8 cellular contexts compared by ENCODE assay signal in genomic region chr5:78295035-78295961, GRCh38. TPM values are rescaled to one million over a fixed set of nuclear protein-coding genes. Genes with fewer than 3 reads are reported as not detected.
DNase-seq lines count a peak whose midpoint lies in the region; ATAC-seq, FAIRE-seq and TF ChIP-seq lines count a peak whose summit lies in the region.

No MANE protein-coding gene starts in this region.

- H2AFZ ChIP-seq in GM12878 (ENCODE audit: control insufficient read depth, low read depth, low read length), result peak overlapping the region; percentile 99

- POLR2A ChIA-PET in GM12878 (lab: Charles Lee), result interaction anchor here (0.5 to 3.1 kb wide), 7 partner anchors 11 to 539 kb away, joined by 3 to 17 read pairs (median 4); partner anchors contain the start of gene SCAMP1

- no peaks in the 10 kb centered on the region for H4K20me1 ChIP-seq in GM12878 (ENCODE audit: control insufficient read depth, insufficient read depth)

- TSS peak; percentile 98 for BruUV-seq in GM12878 (replicated peaks; lab: Mats Ljungman, UMichigan)

- H3K79me2 ChIP-seq in GM12878 (ENCODE audit: control insufficient read depth, insufficient read depth, low read length), result peaks cover 37% of the 10 kb centered on the region

- no peak for TF ChIP-seq RAD21 in GM12878 (IDR thresholded peaks at IDR 0.05; ENCODE audit: insufficient read depth, low read depth, low read length)

- in situ Hi-C loops in ACHN (cut with HindIII; ENCODE audit: low pct_ligation_motif_present, low pct_unique_long_range_greater_than_20kb, low sequenced_read_pairs) (no loop called here), GM12878 (cut with MboI) (no loop called here)

- peaks cover 9% of the 10 kb centered on the region for H3K4me1 ChIP-seq in HUES48 (ENCODE audit: control insufficient read depth, insufficient read depth, low read length)
- no peaks in the 10 kb centered on the region for H3K4me1 ChIP-seq in GM12878 (ENCODE audit: control insufficient read depth, insufficient read depth, low read length)

- H3K4me3 ChIP-seq in HUES48 (ENCODE audit: low read depth, low read length), result peak overlapping the region; percentile 82
- H3K4me3 ChIP-seq in GM12878, result peak overlapping the region; percentile 89

- H3K9ac ChIP-seq in HUES48 (ENCODE audit: low read depth, low read length), result peak overlapping the region; percentile 43; the same call in 1 of the 2 replicates
- H3K9ac ChIP-seq in GM12878 (ENCODE audit: control insufficient read depth, insufficient read depth, low read length), result peak overlapping the region; percentile 90

- RAD21 ChIA-PET in GM12878 (lab: Charles Lee; ENCODE audit: unreplicated experiment), result interaction anchor here (0.5 to 2.6 kb wide), 8 partner anchors 27 to 804 kb away, joined by 3 to 7 read pairs (median 3); partner anchors contain the start of gene SCAMP1

- intact Hi-C loops in GM12878 (cut with micrococcal nuclease; ENCODE audit: unreplicated experiment), result loop anchor here (2.0 kb wide), 1 partner anchor 72 kb away; no protein-coding TSS in a partner anchor

- no peak for FAIRE-seq in GM12878 (lab: Jason Lieb, UNC)

- H3K27me3 ChIP-seq in HUES48 (ENCODE audit: control insufficient read depth, insufficient read depth, low read length) (no peaks in the 10 kb centered on the region), GM12878 (replicated peaks in 1 of 2; ENCODE audit: control insufficient read depth in 2 of 2, insufficient read depth in 2 of 2, low read length in 1 of 2) (no peaks in the 10 kb centered on the region)

- no peaks in the 10 kb centered on the region for H3K9me3 ChIP-seq in HUES48 (ENCODE audit: control insufficient read depth, insufficient read depth, low read length)
- no peaks in the 10 kb centered on the region for H3K9me3 ChIP-seq in GM12878 (replicated peaks; ENCODE audit: control insufficient read depth, insufficient read depth, low read length)

- 1% methylated on average over 46 of the region's 46 CpGs for WGBS in GM12878 (ENCODE audit: insufficient coverage, insufficient replicate concordance, low lambda C conversion rate, missing lambda C conversion rate)

- DNase-seq in ACHN (peak; percentile 25), T-helper 22 cell (ENCODE audit: low read depth) (peak; percentile 37), GM12878 (ENCODE audit: low read depth, low spot score) (no peak), iris pigment epithelial cell (ENCODE audit: low read depth) (peak; percentile 6), midbrain (lab: John Stamatoyannopoulos, UW) (no peak)
- DNase-seq in stimulated activated CD4-positive, alpha-beta T cell treated with anti-CD3 and anti-CD28 coated beads, Interleukin-15, amount 100 ng/mL, for 48 hours (ENCODE audit: low read depth in 2 of 2), result peak; percentile 9 to 13

- H3K4me2 ChIP-seq in GM12878 (ENCODE audit: control insufficient read depth, insufficient read depth), result peak overlapping the region; percentile 83

- peak; percentile 4 to 56 (median 20); a peak in 3 of 6 replicates for TF ChIP-seq CTCF in GM12878 (IDR thresholded peaks at IDR 0.05 in 2 of 3, conservative IDR thresholded peaks at IDR 0.05 in 1 of 3; ENCODE audit: control insufficient read depth in 2 of 3, extremely low read depth in 1 of 3, insufficient read depth in 1 of 3, low read depth in 3 of 3, low read length in 3 of 3)

- peak; percentile 30 for ATAC-seq in GM18511 (IDR thresholded peaks at IDR 0.05; ENCODE audit: unreplicated experiment)
- ATAC-seq in GM12878, result peak; percentile 47

- H3K36me3 ChIP-seq in HUES48 (ENCODE audit: control insufficient read depth, insufficient read depth, low read length), result no peaks in the 10 kb centered on the region
- no peaks in the 10 kb centered on the region for H3K36me3 ChIP-seq in GM12878 (ENCODE audit: control insufficient read depth in 2 of 2, insufficient read depth in 2 of 2, low read length in 1 of 2)

- CTCF ChIA-PET in GM12878 (lab: Yijun Ruan, JAX), result interaction anchor here (0.5 to 1.8 kb wide), 12 partner anchors 9 to 802 kb away, joined by 3 to 6 read pairs (median 3); no protein-coding TSS in a partner anchor

- TF ChIP-seq POLR2A in GM12878 (IDR thresholded peaks at IDR 0.05; ENCODE audit: low read depth, low read length), result no peak

- SMC1A ChIA-PET in GM12878 (lab: Charles Lee; ENCODE audit: uncharacterized antibody, unreplicated experiment), result interaction anchor here (1.2 to 2.0 kb wide), 5 partner anchors 9 to 65 kb away, joined by 3 to 12 read pairs (median 5); partner anchors contain the start of gene SCAMP1

- H3K27ac ChIP-seq in HUES48 (ENCODE audit: low read depth, low read length) (peak overlapping the region; percentile 98), GM12878 (ENCODE audit: control insufficient read depth, insufficient read depth) (peak overlapping the region; percentile 89)

- no peak for TF ChIP-seq EP300 in GM12878 (IDR thresholded peaks at IDR 0.05; ENCODE audit: borderline replicate concordance in 1 of 2, control insufficient read depth in 1 of 2, low read depth in 2 of 2, low read length in 2 of 2)

TF ChIP-seq in GM12878, 131 proteins besides CTCF, POLR2A, EP300 and RAD21 (continues in another document):
- TF ChIP-seq YY1 (IDR thresholded peaks at IDR 0.05; ENCODE audit: low read depth, low read length) (0 out of 2 replicates have a peak, but pooled peaks have one; percentile 5), NRF1 (conservative IDR thresholded peaks at IDR 0.05; ENCODE audit: low read depth, low read length) (no peak), ZBTB40 (IDR thresholded peaks at IDR 0.05; ENCODE audit: borderline replicate concordance) (0 out of 2 replicates have a peak, but pooled peaks have one; percentile 1), NFIC (IDR thresholded peaks at IDR 0.05; ENCODE audit: low read depth, low read length) (0 out of 2 replicates have a peak, but pooled peaks have one; percentile 41), SIX5 (IDR thresholded peaks at IDR 0.05; ENCODE audit: low read depth, low read length, severe bottlenecking) (no peak), SIN3A (IDR thresholded peaks at IDR 0.05; ENCODE audit: low read depth, low read length) (0 out of 2 replicates have a peak, but pooled peaks have one; percentile 3), HDAC6 (IDR thresholded peaks at IDR 0.05; ENCODE audit: unreplicated experiment) (no peak), PBX3 (IDR thresholded peaks at IDR 0.05; ENCODE audit: insufficient replicate concordance, low read depth, low read length) (no peak)

RNA-seq across cellular contexts. Expression of gene AP3B1, which starts 0.8 kb away (rescaled TPM):
- 138 and 154 TPM in 2 replicates for total RNA-seq in GM12878 (2013; cell fraction: nucleolus; rRNA removed)
- total RNA-seq in GM12878 (2014; rRNA removed) (59.5 and 71.3 TPM in 2 replicates), GM12878 (2014; rRNA removed; fragmentation: Illumina TruSeq; extraction: Trizol) (70.8 and 75.6 TPM in 2 replicates), GM12878 (2021) (46.6 and 50.1 TPM in 2 replicates)
- 34.1 TPM for polyA plus RNA-seq in GM12878 (2011; ENCODE audit: low read depth)
- polyA plus RNA-seq in GM12878 (2011; rRNA removed) (58.3 and 74.3 TPM in 2 replicates), GM12878 (2014; fragmentation: Illumina TruSeq; extraction: Trizol) (66.4 and 70.3 TPM in 2 replicates), GM12878 (2014; fragmentation: Nextera tagmentation; extraction: Ambion mirVana) (10 to 100 TPM; 32.8 to 36.2 TPM), GM12878 (2014; rRNA removed) (26.2 and 30.9 TPM in 2 replicates), GM12878 (2016; fragmentation: Nextera tagmentation; extraction: Ambion mirVana) (10 to 100 TPM; 41.8 to 45.4 TPM)
- 28.3 and 37.4 TPM in 2 replicates for polyA plus RNA-seq in GM12878 (2011; cell fraction: cytosol; rRNA removed)
- 25.4 and 27.2 TPM in 2 replicates for polyA plus RNA-seq in GM12878 (2011; cell fraction: nucleus; rRNA removed)
- 33.0 and 44.8 TPM in 2 replicates for polyA plus RNA-seq in GM12878 (2012)
- 60.5 and 63.3 TPM in 2 replicates for polyA minus RNA-seq in GM12878 (2011; rRNA and poly(A)+ RNA removed)
- polyA minus RNA-seq in GM12878 (2011; cell fraction: cytosol; rRNA and poly(A)+ RNA removed), result 15.0 and 21.5 TPM in 2 replicates
- polyA minus RNA-seq in GM12878 (2011; cell fraction: nucleus; rRNA and poly(A)+ RNA removed), result 44.2 and 73.4 TPM in 2 replicates

Comparison
In these comparisons a context has a peak if more than half of its experiments do, and no peak if none do; other contexts are left out.
1. DNase-seq: peak in ACHN (single experiment), T-helper 22 cell (single experiment), iris pigment epithelial cell (single experiment) and stimulated activated CD4-positive, alpha-beta T cell treated with anti-CD3 and anti-CD28 coated beads, Interleukin-15, amount 100 ng/mL, for 48 hours (2 of 2); none in GM12878 (single experiment) and midbrain (single experiment).